In the genomic region with DNA sequence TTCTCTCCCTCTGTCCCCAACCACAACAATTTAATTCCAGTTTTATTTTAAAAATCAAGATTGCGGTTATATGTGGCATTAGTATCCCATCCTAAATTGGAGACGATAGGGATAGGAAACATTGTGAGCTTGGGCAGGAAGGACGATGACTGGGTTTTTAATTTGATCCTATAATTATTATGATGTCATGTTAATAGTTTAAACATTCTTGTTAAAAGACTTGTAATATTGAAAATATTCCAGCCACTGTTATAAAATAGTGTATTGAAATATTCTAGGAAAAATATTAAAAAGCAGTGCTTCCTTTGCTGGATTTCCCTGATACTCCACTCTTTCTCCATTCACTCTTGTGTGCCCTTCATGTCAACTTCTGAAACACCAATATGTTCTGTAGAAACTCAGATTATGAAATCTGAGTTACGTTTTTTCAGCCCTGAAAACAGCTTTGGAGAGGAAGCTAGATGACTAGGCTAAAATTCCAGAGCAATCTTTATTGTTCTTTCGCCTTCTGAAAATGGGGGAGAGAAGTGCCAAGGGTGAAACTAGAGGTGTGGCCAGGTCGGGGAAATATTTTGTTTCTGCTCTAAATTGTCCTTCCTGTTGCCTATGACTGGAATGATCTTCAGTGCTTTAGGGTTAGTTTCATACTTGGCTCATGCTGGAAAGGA, we compare ENCODE assay signal across 10 cellular contexts. TPM values are rescaled to one million over a fixed set of nuclear protein-coding genes. Genes with fewer than 3 reads are reported as not detected.
DNase-seq lines count a peak whose midpoint lies in the region; ATAC-seq and TF ChIP-seq lines count a peak whose summit lies in the region.
"Had no signal": no experiment of that assay in that cellular context is flagged by ENCODE, and none has a peak within 500 bp of the region (broad histone marks: within the 10 kb centered on the region; RNA-seq: fewer than 3 reads in every experiment).

No MANE protein-coding gene starts in this region.

- no peaks in the 10 kb centered on the region for H3K9me3 Mint-ChIP-seq in MCF 10A (ENCODE audit: unreplicated experiment)
- H3K9me3 Mint-ChIP-seq: central memory CD8-positive, alpha-beta T cell had no signal

- H3K27ac Mint-ChIP-seq in MCF 10A (ENCODE audit: low read depth, unreplicated experiment): peak overlapping the region; percentile 96

- peak overlapping the region in 10 of 12 donors; percentile 10 to 79 (median 34) for H3K27ac ChIP-seq in heart left ventricle
- H3K27ac ChIP-seq in liver (ENCODE audit: low read depth in 1 of 2, low read length in 2 of 2): peak overlapping the region; percentile 85 to 88
- H3K27ac ChIP-seq in aorta (ENCODE audit: low read depth in 1 of 2, low read length in 2 of 2): no peak overlapping the region

- BruUV-seq in MCF 10A (replicated peaks; lab: Mats Ljungman, UMichigan): TSS peak; percentile 66

- H3K9ac ChIP-seq in liver (ENCODE audit: low read depth in 1 of 2, low read length in 2 of 2): peak overlapping the region; percentile 36 to 45

- no peaks in the 10 kb centered on the region for H3K27me3 ChIP-seq in heart left ventricle
- H3K27me3 ChIP-seq in liver (ENCODE audit: control insufficient read depth in 4 of 4, insufficient read depth in 4 of 4, low read length in 3 of 4): no peaks in the 10 kb centered on the region
- no peaks in the 10 kb centered on the region for H3K27me3 ChIP-seq in aorta (ENCODE audit: control insufficient read depth in 1 of 2, insufficient read depth in 2 of 2, low read length in 1 of 2)

- peaks cover 17% of the 10 kb centered on the region for H3K4me1 Mint-ChIP-seq in MCF 10A (ENCODE audit: insufficient read depth, unreplicated experiment)
- H3K4me1 Mint-ChIP-seq: central memory CD8-positive, alpha-beta T cell had no signal

- CTCF ChIA-PET in MCF 10A (lab: Yijun Ruan, JAX): interaction anchor here (0.6 to 1.5 kb wide), 2 partner anchors 10 to 31 kb away, joined by 4 to 6 read pairs; no protein-coding TSS in a partner anchor

- DNase-seq in heart left ventricle (no peak), Right ventricle myocardium inferior (ENCODE audit: missing footprints) (no peak), MCF 10A (ENCODE audit: unreplicated experiment) (peak; percentile 88), aorta (no peak), GM10266 (ENCODE audit: extremely low spot score) (no peak), DMS153 treated with DMSO at 0.1 percent for 48 hours (lab: John Stamatoyannopoulos, UW; ENCODE audit: unreplicated experiment) (no peak), NCI-H1092 (lab: John Stamatoyannopoulos, UW) (no peak)
- DNase-seq: NCI-H1694 had no signal

- H3K4me3 ChIP-seq in heart left ventricle (peak overlapping the region in 3 of 12 donors; percentile 2 to 7 (median 4)), liver (ENCODE audit: low read depth in 1 of 3, low read length in 3 of 3) (peak overlapping the region in 2 of 3 donors; percentile 27 to 43), aorta (ENCODE audit: low read length in 2 of 2) (peak overlapping the region; percentile 36 to 56)

- no peaks in the 10 kb centered on the region for H3K9me3 ChIP-seq in heart left ventricle
- no peaks in the 10 kb centered on the region for H3K9me3 ChIP-seq in liver (ENCODE audit: control insufficient read depth in 4 of 4, low read length in 3 of 4)
- H3K9me3 ChIP-seq in aorta (ENCODE audit: control insufficient read depth, low read length): no peaks in the 10 kb centered on the region

- H3K27me3 Mint-ChIP-seq in MCF 10A (ENCODE audit: insufficient read depth, unreplicated experiment): no peaks in the 10 kb centered on the region
- H3K27me3 Mint-ChIP-seq: central memory CD8-positive, alpha-beta T cell had no signal

- POLR2A ChIA-PET in MCF 10A (lab: Yijun Ruan, JAX): interaction anchor here (0.6 to 1.9 kb wide), 6 partner anchors 9 to 182 kb away, joined by 3 to 11 read pairs (median 6); partner anchors contain the start of genes MAP3K13 and TMEM41A

- no peaks in the 10 kb centered on the region for H3K36me3 Mint-ChIP-seq in MCF 10A (ENCODE audit: insufficient read depth, unreplicated experiment)

- H3K36me3 ChIP-seq in heart left ventricle: no peaks in the 10 kb centered on the region
- no peaks in the 10 kb centered on the region for H3K36me3 ChIP-seq in liver (ENCODE audit: control insufficient read depth in 4 of 4, insufficient read depth in 3 of 4, low read depth in 1 of 4, low read length in 3 of 4)
- no peaks in the 10 kb centered on the region for H3K36me3 ChIP-seq in aorta (ENCODE audit: control insufficient read depth in 1 of 2, insufficient read depth in 2 of 2, low read length in 1 of 2)

- peak overlapping the region; percentile 65 for H3K4me3 Mint-ChIP-seq in MCF 10A (ENCODE audit: unreplicated experiment)
- H3K4me3 Mint-ChIP-seq: central memory CD8-positive, alpha-beta T cell had no signal

- 55 to 65% (median 62%) methylated on average over 6 of the region's 6 CpGs for WGBS in heart left ventricle, 4 donors
- 35% methylated on average over 6 of the region's 6 CpGs for WGBS in liver
- 32 to 35% methylated on average over 6 of the region's 6 CpGs for WGBS in aorta, 2 donors

- TF ChIP-seq POLR2A in heart left ventricle (IDR thresholded peaks at IDR 0.05): no peak

- TF ChIP-seq CTCF in heart left ventricle (IDR thresholded peaks at IDR 0.05) (no peak), MCF 10A (IDR thresholded peaks at IDR 0.05; ENCODE audit: unreplicated experiment) (no peak), liver (IDR thresholded peaks at IDR 0.05; ENCODE audit: low read depth, low read length, missing input control) (no peak), GM10266 (IDR thresholded peaks at IDR 0.05; ENCODE audit: control insufficient read depth, insufficient read depth, low read depth, missing control alignments) (no peak)

- ATAC-seq in heart left ventricle (peak in 3 of 4 donors; percentile 42 to 69 (median 61)), Right ventricle myocardium inferior (no peak), aorta (ENCODE audit: low FRiP score) (peak; percentile 11)

- H3K4me1 ChIP-seq in heart left ventricle: peaks cover 0 to 27% (median 2%) of the 10 kb centered on the region in 12 donors
- H3K4me1 ChIP-seq in liver (ENCODE audit: control insufficient read depth in 4 of 4, insufficient read depth in 4 of 4, low read length in 3 of 4): peaks cover 5 to 43% (median 25%) of the 10 kb centered on the region in 4 donors
- no peaks in the 10 kb centered on the region for H3K4me1 ChIP-seq in aorta (ENCODE audit: control insufficient read depth in 1 of 2, insufficient read depth in 2 of 2, low read length in 2 of 2)

- TF ChIP-seq RAD21 in liver (IDR thresholded peaks at IDR 0.05): no peak

- intact Hi-C loops in heart left ventricle (cut with DNase I) (no loop called here), Right ventricle myocardium inferior (cut with DNase I) (no loop called here), MCF 10A (cut with micrococcal nuclease) (no loop called here), aorta (cut with DNase I) (no loop called here)

TF ChIP-seq in liver, 16 proteins besides CTCF, POLR2A, EP300 and RAD21 (continues in another document):
- TF ChIP-seq NR2F2 (IDR thresholded peaks at IDR 0.05) (peak; percentile 44), SP1 (IDR thresholded peaks at IDR 0.05) (peak; percentile 32), TAF1 (conservative IDR thresholded peaks at IDR 0.05) (no peak), RXRA (IDR thresholded peaks at IDR 0.05) (peak; percentile 31 to 49), HNF4G (IDR thresholded peaks at IDR 0.05) (no peak), YY1 (IDR thresholded peaks at IDR 0.05) (peak; percentile 76)
- TF ChIP-seq, protein P1, sequence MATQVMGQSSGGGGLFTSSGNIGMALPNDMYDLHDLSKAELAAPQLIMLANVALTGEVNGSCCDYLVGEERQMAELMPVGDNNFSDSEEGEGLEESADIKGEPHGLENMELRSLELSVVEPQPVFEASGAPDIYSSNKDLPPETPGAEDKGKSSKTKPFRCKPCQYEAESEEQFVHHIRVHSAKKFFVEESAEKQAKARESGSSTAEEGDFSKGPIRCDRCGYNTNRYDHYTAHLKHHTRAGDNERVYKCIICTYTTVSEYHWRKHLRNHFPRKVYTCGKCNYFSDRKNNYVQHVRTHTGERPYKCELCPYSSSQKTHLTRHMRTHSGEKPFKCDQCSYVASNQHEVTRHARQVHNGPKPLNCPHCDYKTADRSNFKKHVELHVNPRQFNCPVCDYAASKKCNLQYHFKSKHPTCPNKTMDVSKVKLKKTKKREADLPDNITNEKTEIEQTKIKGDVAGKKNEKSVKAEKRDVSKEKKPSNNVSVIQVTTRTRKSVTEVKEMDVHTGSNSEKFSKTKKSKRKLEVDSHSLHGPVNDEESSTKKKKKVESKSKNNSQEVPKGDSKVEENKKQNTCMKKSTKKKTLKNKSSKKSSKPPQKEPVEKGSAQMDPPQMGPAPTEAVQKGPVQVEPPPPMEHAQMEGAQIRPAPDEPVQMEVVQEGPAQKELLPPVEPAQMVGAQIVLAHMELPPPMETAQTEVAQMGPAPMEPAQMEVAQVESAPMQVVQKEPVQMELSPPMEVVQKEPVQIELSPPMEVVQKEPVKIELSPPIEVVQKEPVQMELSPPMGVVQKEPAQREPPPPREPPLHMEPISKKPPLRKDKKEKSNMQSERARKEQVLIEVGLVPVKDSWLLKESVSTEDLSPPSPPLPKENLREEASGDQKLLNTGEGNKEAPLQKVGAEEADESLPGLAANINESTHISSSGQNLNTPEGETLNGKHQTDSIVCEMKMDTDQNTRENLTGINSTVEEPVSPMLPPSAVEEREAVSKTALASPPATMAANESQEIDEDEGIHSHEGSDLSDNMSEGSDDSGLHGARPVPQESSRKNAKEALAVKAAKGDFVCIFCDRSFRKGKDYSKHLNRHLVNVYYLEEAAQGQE (IDR thresholded peaks at IDR 0.05): peak; percentile 56
- TF ChIP-seq, protein P2, sequence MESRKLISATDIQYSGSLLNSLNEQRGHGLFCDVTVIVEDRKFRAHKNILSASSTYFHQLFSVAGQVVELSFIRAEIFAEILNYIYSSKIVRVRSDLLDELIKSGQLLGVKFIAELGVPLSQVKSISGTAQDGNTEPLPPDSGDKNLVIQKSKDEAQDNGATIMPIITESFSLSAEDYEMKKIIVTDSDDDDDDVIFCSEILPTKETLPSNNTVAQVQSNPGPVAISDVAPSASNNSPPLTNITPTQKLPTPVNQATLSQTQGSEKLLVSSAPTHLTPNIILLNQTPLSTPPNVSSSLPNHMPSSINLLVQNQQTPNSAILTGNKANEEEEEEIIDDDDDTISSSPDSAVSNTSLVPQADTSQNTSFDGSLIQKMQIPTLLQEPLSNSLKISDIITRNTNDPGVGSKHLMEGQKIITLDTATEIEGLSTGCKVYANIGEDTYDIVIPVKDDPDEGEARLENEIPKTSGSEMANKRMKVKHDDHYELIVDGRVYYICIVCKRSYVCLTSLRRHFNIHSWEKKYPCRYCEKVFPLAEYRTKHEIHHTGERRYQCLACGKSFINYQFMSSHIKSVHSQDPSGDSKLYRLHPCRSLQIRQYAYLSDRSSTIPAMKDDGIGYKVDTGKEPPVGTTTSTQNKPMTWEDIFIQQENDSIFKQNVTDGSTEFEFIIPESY (IDR thresholded peaks at IDR 0.05): no peak

RNA-seq across cellular contexts. Expression of gene MAP3K13, which starts 46.1 kb away (rescaled TPM):
- 10 to 100 TPM in 6 of 9 donors, 1 to 10 TPM in 3; 4.8 to 18.5 (median 11.4) TPM for total RNA-seq in heart left ventricle
- polyA plus RNA-seq in heart left ventricle: 10 to 100 TPM in 1 of 2 donors, 1 to 10 TPM in 1; 6.6 to 10.1 TPM
- total RNA-seq in Right ventricle myocardium inferior: 8.0 TPM
- total RNA-seq in MCF 10A (2022): 15.8 and 23.7 TPM in 2 replicates
- 10 to 100 TPM; 17.7 to 35.3 TPM for total RNA-seq in liver
- 10 to 100 TPM; 11.3 to 38.1 TPM for polyA plus RNA-seq in liver
- 10 to 100 TPM; 25.3 to 28.7 TPM for total RNA-seq in aorta
- polyA plus RNA-seq in aorta: 10 to 100 TPM; 19.8 to 38.4 TPM

Comparison
In these comparisons a context has a peak if more than half of its experiments do, and no peak if none do; other contexts are left out.
1. H3K27ac ChIP-seq: peak in heart left ventricle (10 of 12) and liver (2 of 2); none in aorta (0 of 2).